8 cellular contexts compared by ENCODE assay signal in genomic region chr9:78261403-78262001, GRCh38. TPM values are rescaled to one million over a fixed set of nuclear protein-coding genes. Genes with fewer than 3 reads are reported as not detected.
DNase-seq lines count a peak whose midpoint lies in the region; ATAC-seq and TF ChIP-seq lines count a peak whose summit lies in the region.

No MANE protein-coding gene starts in this region.

- H3K27me3 ChIP-seq in upper lobe of right lung: no peaks in the 10 kb centered on the region

- H3K4me3 Mint-ChIP-seq in T-helper 17 cell: no peak overlapping the region

- peak; percentile 67 for TF ChIP-seq CTCF in upper lobe of right lung (IDR thresholded peaks at IDR 0.05)

- ATAC-seq in HG03432 (IDR thresholded peaks at IDR 0.05; ENCODE audit: unreplicated experiment) (peak; percentile 78), T-helper 17 cell (peak; percentile 50), upper lobe of right lung (no peak)

- intact Hi-C loops in upper lobe of right lung (cut with DNase I) (no loop called here), posterior vena cava (cut with DNase I) (loop anchor here in 1 of 2 donors (10.0 kb wide), 1 partner anchor 113 kb away; no protein-coding TSS in a partner anchor)

- H3K36me3 ChIP-seq in upper lobe of right lung: peaks cover 14% of the 10 kb centered on the region

- peaks cover 7% of the 10 kb centered on the region for H3K4me1 Mint-ChIP-seq in T-helper 17 cell

- H3K27ac Mint-ChIP-seq in T-helper 17 cell: no peak overlapping the region

- DNase-seq in NCI-H82 (lab: John Stamatoyannopoulos, UW) (peak; percentile 26), NCI-H82 treated with DMSO at 0.1 percent for 48 hours (lab: John Stamatoyannopoulos, UW; ENCODE audit: unreplicated experiment) (no peak), T-helper 17 cell (no peak), glomerular endothelial cell (ENCODE audit: extremely low read depth, low read depth, low spot score) (peak; percentile 16), upper lobe of right lung (no peak), posterior vena cava (ENCODE audit: low spot score) (no peak)
- no peak for DNase-seq in activated CD8-positive, alpha-beta memory T cell treated with anti-CD3 and anti-CD28 coated beads, Interleukin-2, amount 50 U/mL, for 48 hours

- no peak overlapping the region for H3K27ac ChIP-seq in upper lobe of right lung

- no peaks in the 10 kb centered on the region for H3K27me3 Mint-ChIP-seq in T-helper 17 cell

- H3K9me3 ChIP-seq in T-helper 17 cell (ENCODE audit: control insufficient read depth, low read length, poor library complexity, severe bottlenecking) (no peaks in the 10 kb centered on the region), upper lobe of right lung (no peaks in the 10 kb centered on the region)

- peaks cover 18% of the 10 kb centered on the region for H3K36me3 Mint-ChIP-seq in T-helper 17 cell (ENCODE audit: low read depth)

- no peaks in the 10 kb centered on the region for H3K4me1 ChIP-seq in upper lobe of right lung

- no peak overlapping the region for H3K4me3 ChIP-seq in upper lobe of right lung

RNA-seq across cellular contexts. Expression of gene CEP78, which starts 25.6 kb away (rescaled TPM):
- total RNA-seq in T-helper 17 cell: 10 to 100 TPM; 16.4 to 18.9 TPM
- 10.1 and 18.6 TPM in 2 replicates for total RNA-seq in glomerular endothelial cell
- total RNA-seq in upper lobe of right lung: 12.1 TPM
- total RNA-seq in posterior vena cava: 10 to 100 TPM in 1 of 2 donors, 1 to 10 TPM in 1; 9.9 to 11.8 TPM

RNA-seq across cellular contexts. Expression of gene PSAT1, which starts 35.4 kb away (rescaled TPM):
- 1 to 10 TPM; 1.5 to 1.6 TPM for total RNA-seq in T-helper 17 cell
- 15.5 and 22.7 TPM in 2 replicates for total RNA-seq in glomerular endothelial cell
- 8.2 TPM for total RNA-seq in upper lobe of right lung
- 10 to 100 TPM in 1 of 2 donors, 1 to 10 TPM in 1; 2.5 to 18.6 TPM for total RNA-seq in posterior vena cava

Comparison
In these comparisons a context has a peak if more than half of its experiments do, and no peak if none do; other contexts are left out.
1. DNase-seq: peak in NCI-H82 (single experiment) and glomerular endothelial cell (single experiment); none in NCI-H82 treated with DMSO at 0.1 percent for 48 hours (single experiment), T-helper 17 cell (0 of 3), upper lobe of right lung (single experiment), activated CD8-positive, alpha-beta memory T cell treated with anti-CD3 and anti-CD28 coated beads, Interleukin-2, amount 50 U/mL, for 48 hours (single experiment) and posterior vena cava (single experiment).